ENCODE assay signal across 7 cellular contexts in the genomic region with DNA sequence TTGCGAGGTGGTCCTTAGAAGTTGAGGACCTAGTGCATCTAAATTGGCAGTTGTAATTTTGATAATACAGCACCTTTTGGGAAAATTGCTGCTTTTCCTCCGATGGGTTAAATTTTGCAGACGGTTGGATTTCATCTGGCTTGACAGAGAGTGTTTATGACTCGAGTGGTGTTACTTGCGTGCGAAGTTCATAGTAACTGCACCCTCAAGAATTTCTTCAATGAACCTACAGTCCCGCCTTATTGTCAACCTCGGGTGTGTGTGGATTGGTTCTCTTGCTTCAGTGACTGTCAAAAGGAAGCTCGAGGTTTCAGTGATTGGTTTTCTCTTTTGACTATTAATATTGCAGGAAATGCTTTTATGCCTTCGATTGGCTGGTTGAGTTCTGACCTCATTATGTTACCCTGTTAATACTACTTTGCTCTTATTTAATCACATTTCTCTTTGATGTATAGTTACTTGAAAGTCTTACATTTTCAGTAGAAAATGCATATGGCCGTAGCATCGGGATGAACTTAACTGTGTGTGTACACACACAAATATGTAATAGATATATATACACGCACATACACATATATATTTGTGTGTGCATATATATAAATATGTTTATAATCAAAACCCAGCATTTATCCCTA. TPM values are rescaled to one million over a fixed set of nuclear protein-coding genes. Genes with fewer than 3 reads are reported as not detected.
DNase-seq lines count a peak whose midpoint lies in the region; ATAC-seq, FAIRE-seq and TF ChIP-seq lines count a peak whose summit lies in the region.

No MANE protein-coding gene starts in this region.

- peak overlapping the region; percentile 13 to 100 (median 98) for H3K27ac ChIP-seq in body of pancreas
- H3K27ac ChIP-seq in skeletal muscle tissue (ENCODE audit: low read depth, low read length) = peak overlapping the region; percentile 92

- peaks cover 11% of the 10 kb centered on the region for H3K36me3 Mint-ChIP-seq in T-cell

- H3K27me3 Mint-ChIP-seq in T-cell = no peaks in the 10 kb centered on the region

- peaks cover 54 to 59% (median 55%) of the 10 kb centered on the region in 3 donors for H3K4me1 Mint-ChIP-seq in T-cell

- POLR2A ChIA-PET in T-cell (lab: Charles Lee) = interaction anchor here (0.6 to 1.8 kb wide), 17 partner anchors 8 to 940 kb away, joined by 3 to 42 read pairs (median 4); a partner anchor contains a TSS

- CTCF ChIA-PET in T-cell (lab: Charles Lee) = interaction anchor here (0.6 to 2.5 kb wide), 24 partner anchors 8 to 626 kb away, joined by 3 to 24 read pairs (median 4); a partner anchor contains a TSS

- H3K4me1 ChIP-seq in body of pancreas (peaks cover 25% of the 10 kb centered on the region), iPS-15b (ENCODE audit: control insufficient read depth, insufficient read depth, low read length) (peaks cover 11% of the 10 kb centered on the region), skeletal muscle tissue (ENCODE audit: control insufficient read depth in 3 of 3, insufficient read depth in 3 of 3, low read length in 3 of 3) (peaks cover 10 to 19% (median 13%) of the 10 kb centered on the region in 3 donors)

- H3K9me3 Mint-ChIP-seq in T-cell = no peaks in the 10 kb centered on the region

- 5 to 6% methylated on average over 13 of the region's 13 CpGs for WGBS in body of pancreas, 2 donors

- intact Hi-C loops in body of pancreas (cut with DNase I) = no loop called here

- peak overlapping the region; percentile 85 to 96 (median 93) for H3K4me3 Mint-ChIP-seq in T-cell

- H3K9me3 ChIP-seq in body of pancreas = no peaks in the 10 kb centered on the region
- H3K9me3 ChIP-seq in iPS-15b (ENCODE audit: control insufficient read depth, insufficient read depth, low read length) = no peaks in the 10 kb centered on the region
- no peaks in the 10 kb centered on the region for H3K9me3 ChIP-seq in skeletal muscle tissue (ENCODE audit: control insufficient read depth in 3 of 3, low read length in 3 of 3)

- FAIRE-seq in GM12892 (lab: Jason Lieb, UNC) = peak; percentile 85

- DNase-seq in GM12892 (ENCODE audit: insufficient read length) (peak; percentile 29), NCI-H1092 (lab: John Stamatoyannopoulos, UW) (peak; percentile 7), T-cell (peak in 33 of 34 experiments; percentile 24 to 85 (median 71)), body of pancreas (peak; percentile 29 to 73 (median 34))

- H3K9ac ChIP-seq in iPS-15b (ENCODE audit: low read depth, low read length) = peak overlapping the region; percentile 66
- peak overlapping the region; percentile 69 to 91 (median 85) for H3K9ac ChIP-seq in skeletal muscle tissue (ENCODE audit: low read depth in 1 of 3, low read length in 3 of 3)

- peak; percentile 35 for ATAC-seq in HG02642 (IDR thresholded peaks at IDR 0.05; ENCODE audit: poor library complexity, unreplicated experiment)
- peak; percentile 49 to 70 (median 54) for ATAC-seq in T-cell (replicated peaks in 1 of 4)
- peak; percentile 31 for ATAC-seq in body of pancreas

- H3K27me3 ChIP-seq in body of pancreas = no peaks in the 10 kb centered on the region
- H3K27me3 ChIP-seq in iPS-15b (ENCODE audit: control insufficient read depth, insufficient read depth, low read length) = no peaks in the 10 kb centered on the region
- H3K27me3 ChIP-seq in skeletal muscle tissue (ENCODE audit: control insufficient read depth in 3 of 3, insufficient read depth in 3 of 3, low read length in 3 of 3) = no peaks in the 10 kb centered on the region

- TF ChIP-seq CTCF in body of pancreas (IDR thresholded peaks at IDR 0.05) = no peak

- H3K36me3 ChIP-seq in body of pancreas (replicated peaks in 1 of 2; ENCODE audit: insufficient read depth in 1 of 2, low read depth in 2 of 2) (no peaks in the 10 kb centered on the region), iPS-15b (ENCODE audit: control insufficient read depth, insufficient read depth, low read length) (no peaks in the 10 kb centered on the region), skeletal muscle tissue (ENCODE audit: control insufficient read depth in 3 of 3, insufficient read depth in 3 of 3, low read length in 3 of 3) (no peaks in the 10 kb centered on the region)

- H3K4me3 ChIP-seq in body of pancreas (peak overlapping the region; percentile 17 to 95), iPS-15b (ENCODE audit: low read depth, low read length) (peak overlapping the region; percentile 83), skeletal muscle tissue (ENCODE audit: low read length in 3 of 3) (peak overlapping the region; percentile 86 to 100 (median 88))

- H3K27ac Mint-ChIP-seq in T-cell = peak overlapping the region; percentile 88 to 94

- TF ChIP-seq POLR2A in GM12892 (IDR thresholded peaks at IDR 0.05; ENCODE audit: low read depth, low read length) (no peak), body of pancreas (IDR thresholded peaks at IDR 0.05) (peak in 1 of 3 donors; percentile 7)

RNA-seq across cellular contexts. Expression of a gene that starts 1.5 kb away (rescaled TPM):
- 8.1 TPM for polyA plus RNA-seq in GM12892 (2012; ENCODE audit: missing spikeins)
- total RNA-seq in T-cell = 10 to 100 TPM; 54.3 to 84.3 (median 66.9) TPM
- 10 to 100 TPM; 19.2 to 21.1 TPM for total RNA-seq in body of pancreas
- 20.9 TPM for total RNA-seq in skeletal muscle tissue

Comparison
In these comparisons a context has a peak if more than half of its experiments do, and no peak if none do; other contexts are left out.
1. Peak in every context shown above with its lines: DNase-seq, ATAC-seq, H3K4me3 ChIP-seq and H3K27ac ChIP-seq.
2. DNase-seq: peak in every context shown above with its lines; median percentile 71 in T-cell; 34 in body of pancreas; 29 in GM12892; 7 in NCI-H1092.